ENCODE assay signal across 29 cellular contexts in the genomic region with DNA sequence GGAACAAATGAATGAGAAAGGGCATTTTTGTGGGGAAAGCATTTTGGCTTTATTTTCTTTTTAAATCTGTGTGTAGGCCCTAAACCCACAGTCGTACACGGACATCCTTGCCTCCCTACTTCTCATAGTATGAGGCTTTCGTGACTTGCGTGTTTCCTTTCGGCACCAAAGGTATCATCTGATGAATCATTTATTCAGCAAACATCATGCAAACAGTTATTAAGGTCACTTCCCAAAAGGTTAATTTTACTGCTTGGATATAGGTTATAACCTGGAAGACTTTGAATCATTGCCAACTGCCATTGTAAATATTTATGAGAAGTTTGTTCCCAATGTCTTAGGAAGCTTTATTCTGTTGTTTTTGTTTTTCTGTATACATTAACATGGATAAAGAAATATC. TPM values are rescaled to one million over a fixed set of nuclear protein-coding genes. Genes with fewer than 3 reads are reported as not detected.
"Had no signal": no experiment of that assay in that cellular context is flagged by ENCODE, and none has a peak within 500 bp of the region (broad histone marks: within the 10 kb centered on the region; RNA-seq: fewer than 3 reads in every experiment).

No MANE protein-coding gene starts in this region.

- H3K4me3 ChIP-seq: ascending aorta, breast epithelium, coronary artery, dorsolateral prefrontal cortex, gastroesophageal sphincter, heart right ventricle had no signal

- H3K9me3 ChIP-seq: ascending aorta, breast epithelium, gastroesophageal sphincter, heart right ventricle had no signal

- H3K27me3 ChIP-seq: ascending aorta, breast epithelium, dorsolateral prefrontal cortex, foreskin keratinocyte, gastroesophageal sphincter, heart right ventricle had no signal

- H3K27ac ChIP-seq: ascending aorta, breast epithelium, coronary artery, foreskin keratinocyte, gastroesophageal sphincter, heart right ventricle had no signal

- ATAC-seq: esophagus mucosa, foreskin keratinocyte, gastroesophageal sphincter, heart right ventricle had no signal

- DNase-seq: activated CD4-positive, alpha-beta memory T cell treated with anti-CD3 and anti-CD28 coated beads, Interleukin-2, amount 10 ng/mL, durations not matched to agents 7 days and 5 days; activated CD4-positive, alpha-beta T cell treated with anti-CD3 and anti-CD28 coated beads for 4 hours; activated CD4-positive, alpha-beta T cell treated with anti-CD3 and anti-CD28 coated beads, Interleukin-2, amount 10 ng/mL, durations not matched to agents 7 days and 5 days; activated CD4-positive, alpha-beta T cell treated with anti-CD3 and anti-CD28 coated beads, Interleukin-2, amount 50 U/mL, for 4 hours; activated CD4-positive, CD25-positive, alpha-beta regulatory T cell; activated CD4-positive, CD25-positive, alpha-beta regulatory T cell treated with anti-CD3 and anti-CD28 coated beads, Interleukin-2, amount 50 U/mL, for 72 hours; activated CD8-positive, alpha-beta memory T cell treated with anti-CD3 and anti-CD28 coated beads, Interleukin-2, amount 50 U/mL, for 48 hours; activated gamma-delta T cell; activated naive CD4-positive, alpha-beta T cell; activated naive CD4-positive, alpha-beta T cell treated with anti-CD3 and anti-CD28 coated beads, Interleukin-2, amount 10 ng/mL, durations not matched to agents 7 days and 5 days; activated naive CD8-positive, alpha-beta T cell treated with anti-CD3 and anti-CD28 coated beads, Interleukin-2, amount 10 ng/mL, durations not matched to agents 7 days and 5 days; activated T-cell treated with anti-CD3 and anti-CD28 coated beads for 4 hours; activated T-cell treated with anti-CD3 and anti-CD28 coated beads, Interleukin-2, amount 50 U/mL, for 24 hours; activated T-cell treated with anti-CD3 and anti-CD28 coated beads, Interleukin-2, amount 50 U/mL, for 72 hours; dorsolateral prefrontal cortex; effector memory CD4-positive, alpha-beta T cell; foreskin keratinocyte; heart right ventricle; T-helper 2 cell had no signal

- H3K36me3 ChIP-seq: ascending aorta, breast epithelium, gastroesophageal sphincter, heart right ventricle had no signal

- H3K4me1 ChIP-seq: ascending aorta, breast epithelium, foreskin keratinocyte, heart right ventricle had no signal

RNA-seq across cellular contexts. Expression of gene SLC22A2, which starts 15.1 kb away (rescaled TPM):
- total RNA-seq: activated CD4-positive, alpha-beta memory T cell treated with anti-CD3 and anti-CD28 coated beads, Interleukin-2, amount 10 ng/mL, durations not matched to agents 7 days and 5 days; activated CD4-positive, alpha-beta T cell treated with anti-CD3 and anti-CD28 coated beads, Interleukin-2, amount 10 ng/mL, durations not matched to agents 7 days and 5 days; activated naive CD4-positive, alpha-beta T cell treated with anti-CD3 and anti-CD28 coated beads, Interleukin-2, amount 50 U/mL, for 72 hours; activated naive CD8-positive, alpha-beta T cell treated with anti-CD3 and anti-CD28 coated beads, Interleukin-2, amount 10 ng/mL, durations not matched to agents 7 days and 5 days; activated T-cell treated with anti-CD3 and anti-CD28 coated beads, Interleukin-2, amount 50 U/mL, for 72 hours; ascending aorta; breast epithelium; cardiac septum; epithelial cell of proximal tubule; esophagus mucosa; foreskin keratinocyte; glomerular endothelial cell; heart right ventricle; T-helper 1 cell treated with Interleukin-12 subunit alpha and Interleukin-12 subunit beta and Interleukin-4 antibody, amounts not matched to agents 30 ng/mL and 1 ng/mL, for 36 hours had no signal
- polyA plus RNA-seq: foreskin keratinocyte, heart right ventricle had no signal
